In genomic region chr2:10454505-10454904, GRCh38 we compare ENCODE assay signal across 17 cellular contexts. TPM values are rescaled to one million over a fixed set of nuclear protein-coding genes. Genes with fewer than 3 reads are reported as not detected.
DNase-seq lines count a peak whose midpoint lies in the region; ATAC-seq lines count a peak whose summit lies in the region.
"Had no signal": no experiment of that assay in that cellular context is flagged by ENCODE, and none has a peak within 500 bp of the region (broad histone marks: within the 10 kb centered on the region; RNA-seq: fewer than 3 reads in every experiment).

No MANE protein-coding gene starts in this region.

- H3K9me3 ChIP-seq in KOPT-K1 (ENCODE audit: insufficient read depth, low read length, poor library complexity, severe bottlenecking) (peaks cover 4% of the 10 kb centered on the region), adipocyte (ENCODE audit: control insufficient read depth, low read length) (no peaks in the 10 kb centered on the region), skeletal muscle tissue (ENCODE audit: control insufficient read depth in 3 of 3, low read length in 3 of 3) (no peaks in the 10 kb centered on the region)
- H3K9me3 ChIP-seq: SJSA1 had no signal

- no peaks in the 10 kb centered on the region for H3K27me3 ChIP-seq in adipocyte (replicated peaks; ENCODE audit: control insufficient read depth, insufficient read depth, low read length)
- no peaks in the 10 kb centered on the region for H3K27me3 ChIP-seq in skeletal muscle tissue (ENCODE audit: control insufficient read depth in 3 of 3, insufficient read depth in 3 of 3, low read length in 3 of 3)
- H3K27me3 ChIP-seq: SJSA1 had no signal

- intact Hi-C loops in left ventricle myocardium superior (cut with micrococcal nuclease), result no loop called here

- H3K27ac ChIP-seq in KOPT-K1 (ENCODE audit: low read depth, low read length, poor library complexity, severe bottlenecking) (peak overlapping the region; percentile 51), skeletal muscle tissue (ENCODE audit: low read depth, low read length) (no peak overlapping the region)
- H3K27ac ChIP-seq: SJSA1 had no signal

- ATAC-seq in left ventricle myocardium superior, result peak; percentile 80
- ATAC-seq: activated T-cell treated with anti-CD3 and anti-CD28 coated beads, Interleukin-2, amount 50 U/mL, for 4 hours; HCT116 had no signal

- H3K9ac ChIP-seq in adipocyte (ENCODE audit: low read length) (no peak overlapping the region), skeletal muscle tissue (ENCODE audit: low read depth in 1 of 3, low read length in 3 of 3) (peak overlapping the region in 2 of 3 donors; percentile 12 to 40)

- H3K36me3 ChIP-seq in KOPT-K1 (ENCODE audit: insufficient read depth, low read length) (no peaks in the 10 kb centered on the region), adipocyte (ENCODE audit: control insufficient read depth, insufficient read depth, low read length, severe bottlenecking) (no peaks in the 10 kb centered on the region), skeletal muscle tissue (ENCODE audit: control insufficient read depth in 3 of 3, insufficient read depth in 3 of 3, low read length in 3 of 3) (no peaks in the 10 kb centered on the region)
- H3K36me3 ChIP-seq: SJSA1 had no signal

- DNase-seq in adipocyte (ENCODE audit: low read depth), result peak; percentile 39
- DNase-seq in left ventricle myocardium superior, result peak; percentile 69
- no peak for DNase-seq in NCI-H1417 (lab: John Stamatoyannopoulos, UW)
- no peak for DNase-seq in LoVo (ENCODE audit: low spot score)
- no peak for DNase-seq in COLO668 (lab: John Stamatoyannopoulos, UW; ENCODE audit: unreplicated experiment)
- no peak for DNase-seq in stimulated activated CD4-positive, alpha-beta T cell treated with anti-CD3 and anti-CD28 coated beads, Interleukin-12 subunit alpha, Interleukin-12 subunit beta, amount 100 ng/mL, for 4 hours
- DNase-seq: activated CD4-positive, alpha-beta T cell treated with anti-CD3 and anti-CD28 coated beads, Interleukin-2, amount 10 ng/mL, durations not matched to agents 24 days and 14 days; activated T-cell treated with anti-CD3 and anti-CD28 coated beads, Interleukin-2, amount 50 U/mL, for 4 hours; dermis blood vessel endothelial cell; DMS79; NCI-H2029 treated with DMSO at 0.1 percent for 48 hours; NCI-H82 had no signal

- no peak overlapping the region for H3K4me3 ChIP-seq in adipocyte (ENCODE audit: low read length)
- H3K4me3 ChIP-seq in skeletal muscle tissue (ENCODE audit: low read length in 3 of 3), result no peak overlapping the region
- H3K4me3 ChIP-seq: lung, SJSA1 had no signal

- H3K4me1 ChIP-seq in adipocyte (ENCODE audit: control insufficient read depth, insufficient read depth, low read length), result peaks cover 22% of the 10 kb centered on the region
- peaks cover 12 to 28% (median 24%) of the 10 kb centered on the region in 3 donors for H3K4me1 ChIP-seq in skeletal muscle tissue (ENCODE audit: control insufficient read depth in 3 of 3, insufficient read depth in 3 of 3, low read length in 3 of 3)

RNA-seq across cellular contexts. Expression of gene ODC1, which starts 6.4 kb away (rescaled TPM):
- total RNA-seq in left ventricle myocardium superior, result 26.4 TPM
- 99.7 TPM for total RNA-seq in skeletal muscle tissue

Comparison
In these comparisons a context has a peak if more than half of its experiments do, and no peak if none do; other contexts are left out.
1. DNase-seq: peak in adipocyte (single experiment) and left ventricle myocardium superior (single experiment); none in NCI-H1417 (0 of 3), LoVo (single experiment), COLO668 (single experiment) and stimulated activated CD4-positive, alpha-beta T cell treated with anti-CD3 and anti-CD28 coated beads, Interleukin-12 subunit alpha, Interleukin-12 subunit beta, amount 100 ng/mL, for 4 hours (single experiment).